ENCODE assay signal across 20 cellular contexts in the genomic region with DNA sequence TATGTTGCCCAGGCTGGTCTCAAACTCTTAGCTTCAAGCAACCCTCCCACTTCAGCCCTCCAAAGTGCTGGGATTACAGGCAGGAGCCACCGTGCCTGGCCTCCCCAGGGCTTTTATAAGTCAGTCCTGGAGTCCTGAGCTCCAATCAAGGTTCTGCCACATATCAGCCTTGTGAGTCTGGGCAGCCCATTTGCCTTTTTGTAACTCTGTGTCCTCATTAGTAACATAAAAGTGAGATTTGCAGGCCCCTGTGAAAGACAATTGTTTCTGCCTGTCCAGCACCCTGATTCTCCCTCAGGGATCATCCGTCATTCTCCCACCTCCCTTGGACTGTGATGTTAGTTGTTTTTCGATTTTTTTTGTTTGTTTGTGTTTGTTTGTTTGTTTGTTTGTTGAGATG.
A peak's percentile ranks its signal among the peaks of the same experiment; 100 is the strongest.
DNase-seq lines count a peak whose midpoint lies in the region; ATAC-seq and TF ChIP-seq lines count a peak whose summit lies in the region.
"Had no signal": no experiment of that assay in that cellular context is flagged by ENCODE, and none has a peak within 500 bp of the region (broad histone marks: within the 10 kb centered on the region; RNA-seq: fewer than 3 reads in every experiment).

No MANE protein-coding gene starts in this region.

- no peaks in the 10 kb centered on the region for H3K4me1 Mint-ChIP-seq in activated CD4-positive, alpha-beta T cell treated with anti-CD3 and anti-CD28 coated beads for 36 hours
- H3K4me1 Mint-ChIP-seq: CD8-positive, alpha-beta memory T cell had no signal

- H3K4me1 ChIP-seq in HEK293 (ENCODE audit: control insufficient read depth, insufficient read depth, low read length) (peaks cover 9% of the 10 kb centered on the region), testis (peaks cover 7% of the 10 kb centered on the region)
- H3K4me1 ChIP-seq: A549, BE2C had no signal

- TF ChIP-seq CTCF in HEK293 (tag by site-specific recombination; IDR thresholded peaks at IDR 0.05) (no peak), RWPE1 (conservative IDR thresholded peaks at IDR 0.05; ENCODE audit: low read depth) (no peak), testis (IDR thresholded peaks at IDR 0.05) (no peak)

- H3K4me3 Mint-ChIP-seq in activated CD4-positive, alpha-beta T cell treated with anti-CD3 and anti-CD28 coated beads for 36 hours, result no peak overlapping the region
- H3K4me3 Mint-ChIP-seq: CD14-positive monocyte; CD4-positive, alpha-beta T cell; CD8-positive, alpha-beta memory T cell had no signal

- WGBS in testis, 2 donors, result 43 to 44% methylated on average over 3 of the region's 3 CpGs

- no peaks in the 10 kb centered on the region for H3K9me3 ChIP-seq in HEK293 (ENCODE audit: control insufficient read depth, insufficient read depth, low read depth, low read length)
- no peaks in the 10 kb centered on the region for H3K9me3 ChIP-seq in testis
- H3K9me3 ChIP-seq: A549, BE2C had no signal

- intact Hi-C loops in testis (cut with DNase I; ENCODE audit: low total_unique reads), result no loop called here
- intact Hi-C loops in activated CD4-positive, alpha-beta T cell treated with anti-CD3 and anti-CD28 coated beads for 36 hours (cut with DNase I, micrococcal nuclease), result loop anchor here in 1 of 2 experiments (10.0 kb wide), 1 partner anchor 57 kb away; no protein-coding TSS in a partner anchor

- H3K36me3 Mint-ChIP-seq in activated CD4-positive, alpha-beta T cell treated with anti-CD3 and anti-CD28 coated beads for 36 hours (ENCODE audit: low read depth), result no peaks in the 10 kb centered on the region
- H3K36me3 Mint-ChIP-seq: CD14-positive monocyte; CD8-positive, alpha-beta memory T cell had no signal

- no peak overlapping the region for H3K27ac Mint-ChIP-seq in activated CD4-positive, alpha-beta T cell treated with anti-CD3 and anti-CD28 coated beads for 36 hours
- H3K27ac Mint-ChIP-seq: CD4-positive, alpha-beta T cell; CD8-positive, alpha-beta memory T cell had no signal

- H3K4me3 ChIP-seq in HEK293 (ENCODE audit: low read depth, low read length) (no peak overlapping the region), testis (no peak overlapping the region)
- H3K4me3 ChIP-seq: A549; BLaER1 treated with 17β-estradiol and CSF1 and Interleukin-3, amounts not matched to agents 10 nM and 100 nM had no signal

- no peak for TF ChIP-seq POLR2A in testis (IDR thresholded peaks at IDR 0.05)

- ATAC-seq in esophagus mucosa (no peak), HG02970 (IDR thresholded peaks at IDR 0.05; ENCODE audit: low FRiP score, unreplicated experiment) (no peak)
- ATAC-seq in activated CD4-positive, alpha-beta T cell treated with anti-CD3 and anti-CD28 coated beads for 36 hours, result no peak

- peaks cover 2% of the 10 kb centered on the region for H3K9me3 Mint-ChIP-seq in activated CD4-positive, alpha-beta T cell treated with anti-CD3 and anti-CD28 coated beads for 36 hours (ENCODE audit: low read depth)
- H3K9me3 Mint-ChIP-seq: CD4-positive, alpha-beta T cell had no signal

- DNase-seq in RWPE1 (ENCODE audit: low spot score) (no peak), testis (peak; percentile 63)
- DNase-seq in activated CD4-positive, alpha-beta T cell treated with anti-CD3 and anti-CD28 coated beads for 36 hours, result no peak
- DNase-seq: 8988T; ACHN; AML-193; BE2C; CD4-positive, alpha-beta T cell; CD8-positive, alpha-beta memory T cell; DMS53; DMS79 treated with DMSO at 0.1 percent for 48 hours; GF-D8; GOT3; HCEC 1CT had no signal

- CTCF ChIA-PET in HEK293 (lab: Yijun Ruan, JAX) (interaction anchor here (0.9 kb wide), 1 partner anchor 10 kb away, joined by 4 read pairs; no protein-coding TSS in a partner anchor), RWPE1 (lab: Yijun Ruan, JAX) (no interaction called here)
- CTCF ChIA-PET in activated CD4-positive, alpha-beta T cell treated with anti-CD3 and anti-CD28 coated beads for 36 hours (lab: Charles Lee), result interaction anchor here (1.0 kb wide), 1 partner anchor 113 kb away, joined by 3 read pairs; no protein-coding TSS in a partner anchor

- H3K27ac ChIP-seq in HEK293 (ENCODE audit: extremely low read depth, low read depth, low read length), result no peak overlapping the region
- peak overlapping the region; percentile 39 for H3K27ac ChIP-seq in RWPE1
- H3K27ac ChIP-seq in testis, result no peak overlapping the region
- H3K27ac ChIP-seq: A549; BLaER1 treated with 17β-estradiol and CSF1 and Interleukin-3, amounts not matched to agents 10 nM and 100 nM had no signal

- H3K27me3 ChIP-seq in testis, result no peaks in the 10 kb centered on the region
- H3K27me3 ChIP-seq: BE2C; BLaER1 treated with 17β-estradiol and CSF1 and Interleukin-3, amounts not matched to agents 10 nM and 100 nM had no signal

- peaks cover 10% of the 10 kb centered on the region for H3K27me3 Mint-ChIP-seq in activated CD4-positive, alpha-beta T cell treated with anti-CD3 and anti-CD28 coated beads for 36 hours

- H3K36me3 ChIP-seq in HEK293 (ENCODE audit: control insufficient read depth in 2 of 2, insufficient read depth in 1 of 2, low read length in 2 of 2) (no peaks in the 10 kb centered on the region), testis (ENCODE audit: low read depth, missing control alignments) (no peaks in the 10 kb centered on the region)
- H3K36me3 ChIP-seq: BE2C; BLaER1 treated with 17β-estradiol and CSF1 and Interleukin-3, amounts not matched to agents 10 nM and 100 nM had no signal

- POLR2A ChIA-PET in HEK293 (lab: Yijun Ruan, JAX), result interaction anchor here (0.6 kb wide), 1 partner anchor 36 kb away, joined by 7 read pairs; no protein-coding TSS in a partner anchor
- POLR2A ChIA-PET in RWPE1 (lab: Yijun Ruan, JAX; ENCODE audit: low non-redundant PET), result no interaction called here
- POLR2A ChIA-PET in activated CD4-positive, alpha-beta T cell treated with anti-CD3 and anti-CD28 coated beads for 36 hours (lab: Charles Lee), result no interaction called here

TF ChIP-seq in HEK293, 187 proteins besides CTCF, POLR2A, EP300 and RAD21:
- TF ChIP-seq SP2 (tag by site-specific recombination; IDR thresholded peaks at IDR 0.05) (no peak), ZNF121 (tag by site-specific recombination; IDR thresholded peaks at IDR 0.05) (peak; percentile 66; the same call in 1 of the 2 replicates)
